ENCODE assay signal across 27 cellular contexts in genomic region chr20:15498926-15499325, GRCh38.
"Had no signal": no experiment of that assay in that cellular context is flagged by ENCODE, and none has a peak within 500 bp of the region (broad histone marks: within the 10 kb centered on the region; RNA-seq: fewer than 3 reads in every experiment).

No MANE protein-coding gene starts in this region.

- DNase-seq: activated CD4-positive, alpha-beta memory T cell treated with anti-CD3 and anti-CD28 coated beads for 36 hours; activated CD4-positive, alpha-beta T cell treated with anti-CD3 and anti-CD28 coated beads for 36 hours; activated CD4-positive, alpha-beta T cell treated with anti-CD3 and anti-CD28 coated beads, Interleukin-2, amount 10 ng/mL, durations not matched to agents 24 days and 14 days; activated CD4-positive, CD25-positive, alpha-beta regulatory T cell; activated CD4-positive, CD25-positive, alpha-beta regulatory T cell treated with anti-CD3 and anti-CD28 coated beads, Interleukin-2, amount 50 U/mL, for 72 hours; activated CD8-positive, alpha-beta memory T cell treated with anti-CD3 and anti-CD28 coated beads, Interleukin-2, amount 10 ng/mL, durations not matched to agents 7 days and 5 days; activated CD8-positive, alpha-beta memory T cell treated with anti-CD3 and anti-CD28 coated beads, Interleukin-2, amount 50 U/mL, for 4 hours; activated CD8-positive, alpha-beta T cell treated with anti-CD3 and anti-CD28 coated beads, Interleukin-2, amount 10 ng/mL, durations not matched to agents 7 days and 5 days; activated effector memory CD4-positive, alpha-beta T cell treated with anti-CD3 and anti-CD28 coated beads, Interleukin-2, amount 50 U/mL, for 16 hours; activated naive CD4-positive, alpha-beta T cell treated with anti-CD3 and anti-CD28 coated beads for 36 hours; activated naive CD8-positive, alpha-beta T cell treated with anti-CD3 and anti-CD28 coated beads for 36 hours; activated naive CD8-positive, alpha-beta T cell treated with anti-CD3 and anti-CD28 coated beads, Interleukin-2, amount 50 U/mL, for 24 hours; activated T-cell treated with anti-CD3 and anti-CD28 coated beads, Interleukin-2, amount 50 U/mL, for 1 hour; activated T-cell treated with anti-CD3 and anti-CD28 coated beads, Interleukin-2, amount 50 U/mL, for 48 hours; adrenal gland; amygdala; aorta; body of pancreas; caudate nucleus; cortex of kidney; dermis blood vessel endothelial cell; effector CD4-positive, alpha-beta T cell; effector memory CD8-positive, alpha-beta T cell; esophagus squamous epithelium; foreskin melanocyte; T-helper 2 cell had no signal

- H3K4me1 ChIP-seq: adrenal gland, body of pancreas, esophagus squamous epithelium, gastroesophageal sphincter had no signal

- H3K27ac ChIP-seq: adrenal gland, body of pancreas, esophagus squamous epithelium, gastroesophageal sphincter had no signal

- ATAC-seq: activated CD4-positive, alpha-beta T cell treated with anti-CD3 and anti-CD28 coated beads for 36 hours; activated CD8-positive, alpha-beta memory T cell treated with anti-CD3 and anti-CD28 coated beads, Interleukin-2, amount 10 ng/mL, durations not matched to agents 7 days and 5 days; activated CD8-positive, alpha-beta T cell treated with anti-CD3 and anti-CD28 coated beads, Interleukin-2, amount 10 ng/mL, durations not matched to agents 7 days and 5 days; activated naive CD8-positive, alpha-beta T cell treated with anti-CD3 and anti-CD28 coated beads, Interleukin-2, amount 50 U/mL, for 24 hours; body of pancreas; effector memory CD8-positive, alpha-beta T cell; gastroesophageal sphincter had no signal

- H3K9me3 ChIP-seq: adrenal gland, body of pancreas, esophagus squamous epithelium, gastroesophageal sphincter had no signal

- H3K36me3 ChIP-seq: adrenal gland, esophagus squamous epithelium, gastroesophageal sphincter had no signal

- H3K4me3 ChIP-seq: adrenal gland, body of pancreas, esophagus squamous epithelium, gastroesophageal sphincter had no signal

- H3K27me3 ChIP-seq: adrenal gland, body of pancreas, esophagus squamous epithelium, gastroesophageal sphincter had no signal
